In the genomic region with DNA sequence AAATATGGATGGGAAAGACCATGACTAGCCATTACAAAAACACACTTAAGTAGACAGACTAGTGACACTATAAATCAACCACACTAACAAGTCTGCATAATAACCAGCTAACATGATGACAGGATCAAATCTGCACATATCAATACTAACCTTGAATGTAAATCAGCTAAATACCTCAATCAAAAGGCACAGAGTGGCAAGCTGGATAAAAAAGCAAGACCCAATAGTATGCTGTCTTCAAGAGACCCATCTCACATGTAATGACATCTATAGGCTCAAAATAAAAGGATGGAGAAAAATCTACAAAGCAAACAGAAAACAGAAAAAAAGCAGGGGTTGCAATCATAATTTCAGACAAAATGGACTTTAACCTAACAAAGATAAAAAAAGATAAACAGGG, we compare ENCODE assay signal across 4 cellular contexts. TPM values are rescaled to one million over a fixed set of nuclear protein-coding genes. Genes with fewer than 3 reads are reported as not detected.
"Had no signal": no experiment of that assay in that cellular context is flagged by ENCODE, and none has a peak within 500 bp of the region (broad histone marks: within the 10 kb centered on the region; RNA-seq: fewer than 3 reads in every experiment).

No MANE protein-coding gene starts in this region.

- DNase-seq: GDM1, GF-D8 had no signal

- H3K4me3 ChIP-seq: GM12878 had no signal

- ATAC-seq: GM12878 had no signal

RNA-seq across cellular contexts. Expression of a gene that starts 16.3 kb away (rescaled TPM):
- total RNA-seq: G401 had no signal
